In the genomic region with DNA sequence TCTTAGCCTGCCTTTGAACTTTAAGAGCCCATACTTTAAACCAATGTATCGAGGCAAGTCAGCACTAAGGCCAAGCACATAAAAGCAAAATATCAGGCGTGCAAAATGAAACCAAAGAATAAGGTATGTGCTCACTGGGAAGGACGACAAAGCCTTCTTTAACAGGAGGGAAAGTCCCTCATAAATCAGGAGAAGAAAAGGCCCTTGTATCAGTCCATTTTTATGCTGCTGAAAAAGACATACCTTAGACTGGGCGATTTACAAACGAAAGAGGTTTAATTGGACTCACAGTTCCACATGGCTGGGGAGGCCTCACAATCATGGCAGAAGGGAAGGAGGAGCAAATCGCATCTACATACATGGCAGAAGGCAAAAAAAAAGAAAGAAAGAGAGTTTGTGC, we compare ENCODE assay signal across 29 cellular contexts.
"Had no signal": no experiment of that assay in that cellular context is flagged by ENCODE, and none has a peak within 500 bp of the region (broad histone marks: within the 10 kb centered on the region; RNA-seq: fewer than 3 reads in every experiment).

No MANE protein-coding gene starts in this region.

- DNase-seq: activated B cell treated with CpG ODN at 0.5 μM for 24 hours; activated CD4-positive, alpha-beta T cell treated with anti-CD3 and anti-CD28 coated beads for 36 hours; activated CD4-positive, alpha-beta T cell treated with anti-CD3 and anti-CD28 coated beads, Interleukin-2, amount 50 U/mL, for 4 hours; activated CD8-positive, alpha-beta memory T cell treated with anti-CD3 and anti-CD28 coated beads for 24 hours; activated CD8-positive, alpha-beta memory T cell treated with anti-CD3 and anti-CD28 coated beads, Interleukin-2, amount 50 U/mL, for 4 hours; activated effector memory CD4-positive, alpha-beta T cell treated with Interleukin-2 at 50 U/mL for 16 hours; activated naive CD4-positive, alpha-beta T cell treated with anti-CD3 and anti-CD28 coated beads for 36 hours; activated naive CD8-positive, alpha-beta T cell treated with anti-CD3 and anti-CD28 coated beads, Interleukin-2, amount 10 ng/mL, durations not matched to agents 7 days and 5 days; activated T-cell treated with anti-CD3 and anti-CD28 coated beads, Interleukin-2, amount 50 U/mL, for 4 hours; amniotic stem cell; cerebellar nuclear complex; cortex of kidney; endodermal cell; esophagus squamous epithelium; head of caudate nucleus; hypothalamus; left cardiac atrium; mesenchymal stem cell; naive B cell; nucleus accumbens; stimulated activated CD4-positive, alpha-beta T cell treated with anti-CD3 and anti-CD28 coated beads, Interleukin-2, amount 100 ng/mL, for 48 hours; stimulated activated CD8-positive, alpha-beta memory T cell treated with anti-CD3 and anti-CD28 coated beads, Interleukin-4, amount 100 ng/mL, for 48 hours; stimulated activated naive B cell treated with anti-CD40 and anti-IgM and Interleukin-4, amounts not matched to agents 10 μg/mL and 1 μg/mL and 100 μg/mL, for 72 hours; T-helper 9 cell; upper lobe of left lung had no signal

- H3K4me1 ChIP-seq: esophagus squamous epithelium, gastroesophageal sphincter, parathyroid adenoma, upper lobe of left lung had no signal

- H3K27me3 ChIP-seq: esophagus squamous epithelium, upper lobe of left lung had no signal

- ATAC-seq: activated CD4-positive, alpha-beta T cell treated with anti-CD3 and anti-CD28 coated beads for 36 hours; gastroesophageal sphincter; left cardiac atrium; sciatic nerve; stimulated activated naive B cell treated with anti-CD40 and anti-IgM and Interleukin-4, amounts not matched to agents 10 μg/mL and 1 μg/mL and 100 μg/mL, for 72 hours had no signal

- H3K36me3 Mint-ChIP-seq: activated naive CD8-positive, alpha-beta T cell treated with anti-CD3 and anti-CD28 coated beads, Interleukin-2, amount 10 ng/mL, durations not matched to agents 7 days and 5 days; naive B cell; stimulated activated naive B cell treated with anti-CD40 and anti-IgM and Interleukin-4, amounts not matched to agents 10 μg/mL and 1 μg/mL and 100 μg/mL, for 72 hours had no signal

- H3K9me3 ChIP-seq: esophagus squamous epithelium, gastroesophageal sphincter, upper lobe of left lung had no signal

- H2AFZ ChIP-seq: parathyroid adenoma had no signal

- H3K36me3 ChIP-seq: esophagus squamous epithelium, gastroesophageal sphincter, upper lobe of left lung had no signal

- H3K4me2 ChIP-seq: smooth muscle cell had no signal

- H3K4me3 ChIP-seq: esophagus squamous epithelium, gastroesophageal sphincter, smooth muscle cell, upper lobe of left lung had no signal

- H3K9ac ChIP-seq: parathyroid adenoma had no signal

- H3K27ac Mint-ChIP-seq: activated B cell treated with CpG ODN at 0.5 μM for 24 hours; activated CD4-positive, alpha-beta T cell treated with anti-CD3 and anti-CD28 coated beads for 36 hours; activated naive CD4-positive, alpha-beta T cell treated with anti-CD3 and anti-CD28 coated beads for 36 hours; activated naive CD8-positive, alpha-beta T cell treated with anti-CD3 and anti-CD28 coated beads, Interleukin-2, amount 10 ng/mL, durations not matched to agents 7 days and 5 days; endodermal cell; naive B cell; stimulated activated naive B cell treated with anti-CD40 and anti-IgM and Interleukin-4, amounts not matched to agents 10 μg/mL and 1 μg/mL and 100 μg/mL, for 72 hours had no signal

- H3K9me3 Mint-ChIP-seq: activated B cell treated with CpG ODN at 0.5 μM for 24 hours; activated naive CD4-positive, alpha-beta T cell treated with anti-CD3 and anti-CD28 coated beads for 36 hours; activated naive CD8-positive, alpha-beta T cell treated with anti-CD3 and anti-CD28 coated beads, Interleukin-2, amount 10 ng/mL, durations not matched to agents 7 days and 5 days; activated T-cell treated with anti-CD3 and anti-CD28 coated beads, Interleukin-2, amount 50 U/mL, for 4 hours; endodermal cell had no signal

- H3K27ac ChIP-seq: esophagus squamous epithelium, gastroesophageal sphincter, parathyroid adenoma, upper lobe of left lung had no signal

- H3K4me3 Mint-ChIP-seq: activated B cell treated with CpG ODN at 0.5 μM for 24 hours; activated CD4-positive, alpha-beta T cell treated with anti-CD3 and anti-CD28 coated beads for 36 hours; activated naive CD4-positive, alpha-beta T cell treated with anti-CD3 and anti-CD28 coated beads for 36 hours; activated naive CD8-positive, alpha-beta T cell treated with anti-CD3 and anti-CD28 coated beads, Interleukin-2, amount 10 ng/mL, durations not matched to agents 7 days and 5 days; activated T-cell treated with anti-CD3 and anti-CD28 coated beads, Interleukin-2, amount 50 U/mL, for 4 hours; endodermal cell; stimulated activated naive B cell treated with anti-CD40 and anti-IgM and Interleukin-4, amounts not matched to agents 10 μg/mL and 1 μg/mL and 100 μg/mL, for 72 hours had no signal

- H3K79me2 ChIP-seq: parathyroid adenoma had no signal

- H3K4me1 Mint-ChIP-seq: activated B cell treated with CpG ODN at 0.5 μM for 24 hours; activated CD4-positive, alpha-beta T cell treated with anti-CD3 and anti-CD28 coated beads for 36 hours; activated naive CD8-positive, alpha-beta T cell treated with anti-CD3 and anti-CD28 coated beads, Interleukin-2, amount 10 ng/mL, durations not matched to agents 7 days and 5 days; naive B cell had no signal
